1 cellular context compared by ENCODE assay signal in genomic region chr10:11301571-11302111, GRCh38.
TF ChIP-seq lines count a peak whose summit lies in the region.

No MANE protein-coding gene starts in this region.

TF ChIP-seq in H1, 55 proteins besides CTCF, POLR2A, EP300 and RAD21 (continued from another document):
- TF ChIP-seq JUN (IDR thresholded peaks at IDR 0.05; ENCODE audit: low read depth, low read length) (no peak), BCL11A (IDR thresholded peaks at IDR 0.05; ENCODE audit: low read depth in 2 of 2, low read length in 2 of 2) (no peak), HDAC2 (IDR thresholded peaks at IDR 0.05; ENCODE audit: borderline replicate concordance in 1 of 2, low read depth in 2 of 2, low read length in 2 of 2) (no peak), ATF3 (IDR thresholded peaks at IDR 0.05; ENCODE audit: insufficient read depth, low read depth, low read length) (no peak), CBX5 (IDR thresholded peaks at IDR 0.05; ENCODE audit: low read depth, low read length) (no peak), SP4 (IDR thresholded peaks at IDR 0.05; ENCODE audit: low read length) (no peak), CHD2 (IDR thresholded peaks at IDR 0.05; ENCODE audit: low read length) (no peak), BRCA1 (IDR thresholded peaks at IDR 0.05; ENCODE audit: low read depth, low read length) (no peak), POU5F1 (IDR thresholded peaks at IDR 0.05; ENCODE audit: low read depth, low read length) (no peak), CBX8 (IDR thresholded peaks at IDR 0.05; ENCODE audit: borderline replicate concordance, low read depth, low read length) (no peak), GTF2F1 (IDR thresholded peaks at IDR 0.05; ENCODE audit: borderline replicate concordance, low read depth, low read length) (no peak), FOSL1 (IDR thresholded peaks at IDR 0.05; ENCODE audit: insufficient read depth, low read depth, low read length) (no peak)
